Comparison of ENCODE assay signal across 18 cellular contexts in the genomic region with DNA sequence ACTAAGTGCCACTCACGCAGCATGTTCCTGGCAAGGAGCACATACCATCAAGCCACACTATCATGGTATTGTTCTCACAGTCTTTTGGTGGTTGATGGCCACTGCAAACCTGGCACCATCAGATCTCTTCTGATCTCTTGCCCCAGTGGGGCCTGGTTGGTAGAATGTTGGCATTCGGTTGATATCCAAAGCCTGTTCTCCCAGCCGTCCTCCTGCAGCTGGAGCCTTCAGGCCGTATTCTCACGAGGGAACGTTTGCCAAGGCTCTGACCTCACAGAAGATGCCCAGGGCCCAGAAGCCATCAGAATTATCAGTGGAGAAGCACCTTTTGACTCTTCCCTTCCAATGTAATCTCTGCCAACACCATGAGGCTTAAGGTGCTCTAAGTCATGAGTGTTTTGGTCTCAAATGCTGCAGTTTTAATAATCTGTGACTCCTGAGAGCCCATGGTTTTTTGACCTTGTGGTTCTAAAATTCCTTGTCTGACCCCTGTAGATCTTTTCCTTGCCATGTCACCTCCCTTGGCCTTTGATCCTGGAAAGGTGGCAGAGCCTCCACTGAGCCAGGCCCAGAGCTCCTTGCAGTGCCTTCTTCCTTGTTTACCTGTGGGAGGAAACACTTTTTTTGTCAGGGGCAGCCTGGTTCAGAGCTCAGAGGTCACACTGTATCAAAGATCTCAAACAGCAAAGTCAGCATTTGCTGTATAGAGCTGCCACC. TPM values are rescaled to one million over a fixed set of nuclear protein-coding genes. Genes with fewer than 3 reads are reported as not detected.
DNase-seq lines count a peak whose midpoint lies in the region; ATAC-seq and TF ChIP-seq lines count a peak whose summit lies in the region.
"Had no signal": no experiment of that assay in that cellular context is flagged by ENCODE, and none has a peak within 500 bp of the region (broad histone marks: within the 10 kb centered on the region; RNA-seq: fewer than 3 reads in every experiment).

No MANE protein-coding gene starts in this region.

- H3K4me1 ChIP-seq in vagina: peaks cover 8% of the 10 kb centered on the region

- H3K27me3 ChIP-seq in vagina: no peaks in the 10 kb centered on the region

- H3K4me3 Mint-ChIP-seq in activated T-cell treated with anti-CD3 and anti-CD28 coated beads, Interleukin-2, amount 50 U/mL, for 72 hours: no peak overlapping the region
- H3K4me3 Mint-ChIP-seq in activated naive CD8-positive, alpha-beta T cell: no peak overlapping the region
- H3K4me3 Mint-ChIP-seq in stimulated activated naive CD8-positive, alpha-beta T cell treated with anti-CD3 and anti-CD28 coated beads, Interleukin-15, amount 100 ng/mL, for 72 hours: no peak overlapping the region
- H3K4me3 Mint-ChIP-seq: activated naive CD8-positive, alpha-beta T cell treated with anti-CD3 and anti-CD28 coated beads, Interleukin-2, amount 10 ng/mL, durations not matched to agents 7 days and 5 days had no signal

- peaks cover 60% of the 10 kb centered on the region for H3K4me1 Mint-ChIP-seq in activated T-cell treated with anti-CD3 and anti-CD28 coated beads, Interleukin-2, amount 50 U/mL, for 72 hours (ENCODE audit: low read depth)
- peaks cover 45% of the 10 kb centered on the region for H3K4me1 Mint-ChIP-seq in activated naive CD8-positive, alpha-beta T cell (ENCODE audit: low read depth)
- H3K4me1 Mint-ChIP-seq in stimulated activated naive CD8-positive, alpha-beta T cell treated with anti-CD3 and anti-CD28 coated beads, Interleukin-15, amount 100 ng/mL, for 72 hours: peaks cover 77% of the 10 kb centered on the region

- peaks cover 18 to 47% of the 10 kb centered on the region in 2 donors for H3K36me3 Mint-ChIP-seq in activated T-cell treated with anti-CD3 and anti-CD28 coated beads, Interleukin-2, amount 50 U/mL, for 72 hours (ENCODE audit: insufficient read depth in 2 of 2)
- peaks cover 23% of the 10 kb centered on the region for H3K36me3 Mint-ChIP-seq in activated naive CD8-positive, alpha-beta T cell

- H3K27me3 Mint-ChIP-seq in activated T-cell treated with anti-CD3 and anti-CD28 coated beads, Interleukin-2, amount 50 U/mL, for 72 hours (ENCODE audit: low read depth): no peaks in the 10 kb centered on the region
- no peaks in the 10 kb centered on the region for H3K27me3 Mint-ChIP-seq in activated naive CD8-positive, alpha-beta T cell
- H3K27me3 Mint-ChIP-seq in stimulated activated naive CD8-positive, alpha-beta T cell treated with anti-CD3 and anti-CD28 coated beads, Interleukin-15, amount 100 ng/mL, for 72 hours: no peaks in the 10 kb centered on the region
- H3K27me3 Mint-ChIP-seq: activated naive CD8-positive, alpha-beta T cell treated with anti-CD3 and anti-CD28 coated beads, Interleukin-2, amount 10 ng/mL, durations not matched to agents 7 days and 5 days had no signal

- DNase-seq in activated T-cell treated with anti-CD3 and anti-CD28 coated beads, Interleukin-2, amount 50 U/mL, for 72 hours: no peak
- DNase-seq in activated T-cell treated with anti-CD3 and anti-CD28 coated beads for 4 hours: no peak
- peak; percentile 77 for DNase-seq in left lobe of liver (ENCODE audit: low spot score)
- DNase-seq in stimulated activated naive CD8-positive, alpha-beta T cell treated with anti-CD3 and anti-CD28 coated beads, Interleukin-15, amount 100 ng/mL, for 72 hours: no peak
- DNase-seq in SW 1271 (lab: John Stamatoyannopoulos, UW): no peak
- no peak for DNase-seq in vagina (ENCODE audit: extremely low spot score in 2 of 2)
- DNase-seq: ACHN; activated naive CD8-positive, alpha-beta T cell treated with anti-CD3 and anti-CD28 coated beads, Interleukin-2, amount 10 ng/mL, durations not matched to agents 7 days and 5 days; effector memory CD4-positive, alpha-beta T cell; NCI-H2029 treated with DMSO at 0.1 percent for 48 hours; NCI-H524 treated with DMSO at 0.1 percent for 48 hours; PC-9; stimulated activated CD4-positive, alpha-beta T cell treated with anti-CD3 and anti-CD28 coated beads, Interleukin-2, amount 100 ng/mL, for 48 hours; stimulated activated CD8-positive, alpha-beta memory T cell treated with anti-CD3 and anti-CD28 coated beads, Interleukin-4, amount 100 ng/mL, for 48 hours had no signal

- peaks cover 0 to 28% of the 10 kb centered on the region in 2 donors for H3K36me3 ChIP-seq in vagina

- no peaks in the 10 kb centered on the region for H3K9me3 Mint-ChIP-seq in activated T-cell treated with anti-CD3 and anti-CD28 coated beads, Interleukin-2, amount 50 U/mL, for 72 hours
- H3K9me3 Mint-ChIP-seq in activated naive CD8-positive, alpha-beta T cell (ENCODE audit: low read depth): no peaks in the 10 kb centered on the region
- H3K9me3 Mint-ChIP-seq in stimulated activated naive CD8-positive, alpha-beta T cell treated with anti-CD3 and anti-CD28 coated beads, Interleukin-15, amount 100 ng/mL, for 72 hours: no peaks in the 10 kb centered on the region
- H3K9me3 Mint-ChIP-seq: activated naive CD8-positive, alpha-beta T cell treated with anti-CD3 and anti-CD28 coated beads, Interleukin-2, amount 10 ng/mL, durations not matched to agents 7 days and 5 days had no signal

- intact Hi-C loops in vagina (cut with DNase I): no loop called here

- no peak for ATAC-seq in activated T-cell treated with anti-CD3 and anti-CD28 coated beads, Interleukin-2, amount 50 U/mL, for 72 hours (replicated peaks in 1 of 2)
- ATAC-seq in left lobe of liver: peak; percentile 89
- ATAC-seq in stimulated activated naive CD8-positive, alpha-beta T cell treated with anti-CD3 and anti-CD28 coated beads, Interleukin-15, amount 100 ng/mL, for 72 hours: no peak
- ATAC-seq in HG03521 (IDR thresholded peaks at IDR 0.05; ENCODE audit: unreplicated experiment): no peak

- H3K27ac Mint-ChIP-seq in activated T-cell treated with anti-CD3 and anti-CD28 coated beads, Interleukin-2, amount 50 U/mL, for 72 hours: peak overlapping the region; percentile 85
- H3K27ac Mint-ChIP-seq in activated naive CD8-positive, alpha-beta T cell: peak overlapping the region; percentile 81
- peak overlapping the region; percentile 90 to 94 for H3K27ac Mint-ChIP-seq in stimulated activated naive CD8-positive, alpha-beta T cell treated with anti-CD3 and anti-CD28 coated beads, Interleukin-15, amount 100 ng/mL, for 72 hours
- H3K27ac Mint-ChIP-seq: activated naive CD8-positive, alpha-beta T cell treated with anti-CD3 and anti-CD28 coated beads, Interleukin-2, amount 10 ng/mL, durations not matched to agents 7 days and 5 days had no signal

- no peak overlapping the region for H3K27ac ChIP-seq in vagina
- H3K27ac ChIP-seq: PC-9 had no signal

- no peak for TF ChIP-seq POLR2A in vagina (IDR thresholded peaks at IDR 0.05)

- H3K9me3 ChIP-seq in vagina: no peaks in the 10 kb centered on the region
- H3K9me3 ChIP-seq: HAP-1 had no signal

- no peak overlapping the region for H3K4me3 ChIP-seq in vagina
- H3K4me3 ChIP-seq: HAP-1, lung, PC-9 had no signal

- TF ChIP-seq CTCF in vagina (IDR thresholded peaks at IDR 0.05): no peak

RNA-seq across cellular contexts. Expression of a gene that starts 27.8 kb away (rescaled TPM):
- total RNA-seq in activated T-cell treated with anti-CD3 and anti-CD28 coated beads, Interleukin-2, amount 50 U/mL, for 72 hours: 10 to 100 TPM; 59.7 to 63.2 TPM
- 39.2 TPM for total RNA-seq in left lobe of liver
- total RNA-seq in vagina: 27.7 TPM

RNA-seq across cellular contexts. Expression of a gene that starts 27.9 kb away (rescaled TPM):
- total RNA-seq in activated T-cell treated with anti-CD3 and anti-CD28 coated beads, Interleukin-2, amount 50 U/mL, for 72 hours: 100 to 1,000 TPM in 1 of 2 donors, 10 to 100 TPM in 1; 98.8 to 107 TPM
- total RNA-seq in left lobe of liver (2.8 TPM), vagina (8.3 TPM)

RNA-seq across cellular contexts. Expression of a gene that starts 42.0 kb away (rescaled TPM):
- 10 to 100 TPM; 30.3 to 37.9 TPM for total RNA-seq in activated T-cell treated with anti-CD3 and anti-CD28 coated beads, Interleukin-2, amount 50 U/mL, for 72 hours
- total RNA-seq in left lobe of liver (19.3 TPM), vagina (16.2 TPM)

Comparison
In these comparisons a context has a peak if more than half of its experiments do, and no peak if none do; other contexts are left out.
1. RNA of a gene that starts 27.9 kb away (total RNA-seq): 98.8 to 107 TPM in activated T-cell treated with anti-CD3 and anti-CD28 coated beads, Interleukin-2, amount 50 U/mL, for 72 hours; 8.3 TPM in vagina (single experiment) and 2.8 TPM in left lobe of liver (single experiment); every median in the first group is over 10 times any median in the second.
2. Peak in every context shown above with its lines, with median percentiles within 50 percentile points of each other: H3K27ac Mint-ChIP-seq.